Comparison of ENCODE assay signal across 9 cellular contexts in the genomic region with DNA sequence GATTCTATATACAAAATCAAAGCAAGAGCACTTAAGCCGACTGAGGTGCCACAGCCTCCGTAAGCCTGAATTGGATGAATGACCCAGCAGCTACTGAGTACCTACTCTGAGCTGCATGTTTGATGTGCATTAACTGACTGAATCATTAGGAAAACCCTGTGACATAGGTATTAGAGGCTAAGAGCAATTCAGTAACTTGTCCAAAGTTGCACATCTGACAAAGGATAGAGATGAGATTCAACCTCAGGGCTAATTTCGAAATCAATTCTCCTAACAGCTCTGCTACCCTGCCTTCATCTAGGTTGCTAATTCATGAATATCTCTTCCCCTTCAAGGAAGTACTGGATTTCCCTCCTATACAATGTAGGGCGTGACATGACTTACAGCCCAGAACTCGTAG.
"Had no signal": no experiment of that assay in that cellular context is flagged by ENCODE, and none has a peak within 500 bp of the region (broad histone marks: within the 10 kb centered on the region; RNA-seq: fewer than 3 reads in every experiment).

No MANE protein-coding gene starts in this region.

- H3K9me3 Mint-ChIP-seq: HFFc6, IgD-negative memory B cell had no signal

- H3K9ac ChIP-seq: GM23248 had no signal

- H3K36me3 Mint-ChIP-seq: IgD-negative memory B cell had no signal

- H3K9me3 ChIP-seq: HAP-1 had no signal

- H3K36me3 ChIP-seq: HAP-1 had no signal

- FAIRE-seq: HepG2 had no signal

- H3K4me1 Mint-ChIP-seq: IgD-negative memory B cell had no signal

- H3K27ac Mint-ChIP-seq: HFFc6, IgD-negative memory B cell had no signal

- DNase-seq: GM23248, GOT3, H7, HFFc6 had no signal

- ATAC-seq: HCT116, HepG2 had no signal

- H3K4me3 ChIP-seq: GM23248, HAP-1 had no signal

- H3K4me3 Mint-ChIP-seq: HFFc6, IgD-negative memory B cell had no signal

- H2AFZ ChIP-seq: GM23248 had no signal

- H3K27me3 Mint-ChIP-seq: IgD-negative memory B cell had no signal

- H3K27ac ChIP-seq: GM23248, HL-60 had no signal

- H3K4me1 ChIP-seq: HAP-1 had no signal
